ENCODE assay signal across 26 cellular contexts in the genomic region with DNA sequence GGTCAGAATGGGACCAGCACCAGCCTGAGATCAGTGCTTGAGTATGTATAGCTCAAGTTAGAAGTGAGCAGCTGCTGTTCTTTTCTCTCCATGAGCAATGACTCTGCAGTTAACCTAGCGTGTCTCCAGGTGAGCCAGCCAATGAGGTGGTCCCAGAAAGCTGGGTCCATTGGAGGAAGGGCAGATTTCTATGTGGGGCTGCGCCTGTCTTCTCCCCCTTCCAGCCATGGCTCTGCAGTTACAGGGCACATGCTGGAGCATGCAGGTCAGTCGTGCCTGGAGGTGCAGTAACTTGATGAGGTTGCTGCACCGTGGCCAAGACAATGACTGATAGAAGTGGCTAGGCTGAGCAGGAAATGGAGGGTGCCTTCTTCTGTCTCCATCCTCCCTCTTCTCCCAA. TPM values are rescaled to one million over a fixed set of nuclear protein-coding genes. Genes with fewer than 3 reads are reported as not detected.
DNase-seq lines count a peak whose midpoint lies in the region; ATAC-seq and TF ChIP-seq lines count a peak whose summit lies in the region.
"Had no signal": no experiment of that assay in that cellular context is flagged by ENCODE, and none has a peak within 500 bp of the region (broad histone marks: within the 10 kb centered on the region; RNA-seq: fewer than 3 reads in every experiment).

No MANE protein-coding gene starts in this region.

- H3K27me3 Mint-ChIP-seq in activated CD4-positive, alpha-beta memory T cell treated with anti-CD3 and anti-CD28 coated beads, Interleukin-2, amount 10 ng/mL, durations not matched to agents 7 days and 5 days, result peaks cover 10% of the 10 kb centered on the region
- H3K27me3 Mint-ChIP-seq in activated CD4-positive, alpha-beta memory T cell treated with anti-CD3 and anti-CD28 coated beads for 36 hours, result peaks cover 17% of the 10 kb centered on the region
- H3K27me3 Mint-ChIP-seq in type B pancreatic cell, result peaks cover 68% of the 10 kb centered on the region
- peaks cover 8% of the 10 kb centered on the region for H3K27me3 Mint-ChIP-seq in activated T-cell treated with anti-CD3 and anti-CD28 coated beads, Interleukin-2, amount 50 U/mL, for 4 hours (ENCODE audit: low read depth)
- H3K27me3 Mint-ChIP-seq in endothelial cell (ENCODE audit: unreplicated experiment), result peaks cover 4% of the 10 kb centered on the region

- no peak for TF ChIP-seq CTCF in epithelial cell of esophagus (IDR thresholded peaks at IDR 0.05; ENCODE audit: insufficient read depth, low read depth, low read length, missing control alignments)
- TF ChIP-seq CTCF in type B pancreatic cell (conservative IDR thresholded peaks at IDR 0.05), result no peak
- TF ChIP-seq CTCF in endothelial cell (IDR thresholded peaks at IDR 0.05; ENCODE audit: unreplicated experiment), result no peak

- CTCF ChIA-PET in activated CD4-positive, alpha-beta memory T cell treated with anti-CD3 and anti-CD28 coated beads, Interleukin-2, amount 10 ng/mL, durations not matched to agents 7 days and 5 days (lab: Charles Lee), result no interaction called here
- CTCF ChIA-PET in activated CD4-positive, alpha-beta memory T cell treated with anti-CD3 and anti-CD28 coated beads for 36 hours (lab: Charles Lee), result interaction anchor here (1.2 kb wide), 1 partner anchor 42 kb away, joined by 7 read pairs; no protein-coding TSS in a partner anchor

- H3K27ac Mint-ChIP-seq in activated CD4-positive, alpha-beta memory T cell treated with anti-CD3 and anti-CD28 coated beads, Interleukin-2, amount 10 ng/mL, durations not matched to agents 7 days and 5 days, result no peak overlapping the region
- no peak overlapping the region for H3K27ac Mint-ChIP-seq in activated CD4-positive, alpha-beta memory T cell treated with anti-CD3 and anti-CD28 coated beads for 36 hours
- H3K27ac Mint-ChIP-seq in type B pancreatic cell (no peak overlapping the region), endothelial cell (ENCODE audit: unreplicated experiment) (no peak overlapping the region)
- H3K27ac Mint-ChIP-seq: CD14-positive monocyte, GM23338 had no signal

- H3K36me3 Mint-ChIP-seq in activated CD4-positive, alpha-beta memory T cell treated with anti-CD3 and anti-CD28 coated beads, Interleukin-2, amount 10 ng/mL, durations not matched to agents 7 days and 5 days (ENCODE audit: low read depth), result no peaks in the 10 kb centered on the region
- H3K36me3 Mint-ChIP-seq in activated CD4-positive, alpha-beta memory T cell treated with anti-CD3 and anti-CD28 coated beads for 36 hours, result no peaks in the 10 kb centered on the region
- H3K36me3 Mint-ChIP-seq in type B pancreatic cell (no peaks in the 10 kb centered on the region), endothelial cell (ENCODE audit: low read depth, unreplicated experiment) (no peaks in the 10 kb centered on the region)
- H3K36me3 Mint-ChIP-seq in activated T-cell treated with anti-CD3 and anti-CD28 coated beads, Interleukin-2, amount 50 U/mL, for 4 hours (ENCODE audit: insufficient read depth), result no peaks in the 10 kb centered on the region
- H3K36me3 Mint-ChIP-seq: CD14-positive monocyte had no signal

- DNase-seq in activated CD4-positive, alpha-beta memory T cell treated with anti-CD3 and anti-CD28 coated beads, Interleukin-2, amount 10 ng/mL, durations not matched to agents 7 days and 5 days, result peak; percentile 5
- DNase-seq in activated CD4-positive, alpha-beta memory T cell treated with anti-CD3 and anti-CD28 coated beads for 36 hours, result no peak
- DNase-seq in epithelial cell of esophagus (ENCODE audit: low read depth) (peak; percentile 53), islet precursor cell (peak; percentile 26), type B pancreatic cell (ENCODE audit: extremely low spot score, unreplicated experiment) (peak; percentile 36), endothelial cell (ENCODE audit: low spot score) (no peak)
- DNase-seq in activated T-cell treated with anti-CD3 and anti-CD28 coated beads, Interleukin-2, amount 50 U/mL, for 4 hours, result no peak
- DNase-seq: 8988T, ACHN, BE2C, KBM-7, MM.1S, NCI-H1417, NCI-H1694, NCI-H2029 treated with DMSO at 0.1 percent for 48 hours, NCI-H226, NCI-H510A, NCI-H69, RPMI8226, SHP77 had no signal

- ATAC-seq in activated T-cell treated with anti-CD3 and anti-CD28 coated beads, Interleukin-2, amount 50 U/mL, for 4 hours, result no peak
- no peak for ATAC-seq in HG02970 (IDR thresholded peaks at IDR 0.05; ENCODE audit: low FRiP score, unreplicated experiment)
- ATAC-seq: GM23338 had no signal

- H3K4me1 Mint-ChIP-seq in activated CD4-positive, alpha-beta memory T cell treated with anti-CD3 and anti-CD28 coated beads, Interleukin-2, amount 10 ng/mL, durations not matched to agents 7 days and 5 days, result no peaks in the 10 kb centered on the region
- no peaks in the 10 kb centered on the region for H3K4me1 Mint-ChIP-seq in activated CD4-positive, alpha-beta memory T cell treated with anti-CD3 and anti-CD28 coated beads for 36 hours (ENCODE audit: low read depth)
- peaks cover 9% of the 10 kb centered on the region for H3K4me1 Mint-ChIP-seq in type B pancreatic cell (ENCODE audit: unreplicated experiment)
- no peaks in the 10 kb centered on the region for H3K4me1 Mint-ChIP-seq in activated T-cell treated with anti-CD3 and anti-CD28 coated beads, Interleukin-2, amount 50 U/mL, for 4 hours (ENCODE audit: low read depth)
- no peaks in the 10 kb centered on the region for H3K4me1 Mint-ChIP-seq in endothelial cell (ENCODE audit: unreplicated experiment)
- H3K4me1 Mint-ChIP-seq: CD14-positive monocyte had no signal

- H3K4me3 Mint-ChIP-seq in activated CD4-positive, alpha-beta memory T cell treated with anti-CD3 and anti-CD28 coated beads, Interleukin-2, amount 10 ng/mL, durations not matched to agents 7 days and 5 days, result no peak overlapping the region
- H3K4me3 Mint-ChIP-seq in activated CD4-positive, alpha-beta memory T cell treated with anti-CD3 and anti-CD28 coated beads for 36 hours, result no peak overlapping the region
- H3K4me3 Mint-ChIP-seq in type B pancreatic cell (no peak overlapping the region), endothelial cell (ENCODE audit: unreplicated experiment) (no peak overlapping the region)
- no peak overlapping the region for H3K4me3 Mint-ChIP-seq in activated T-cell treated with anti-CD3 and anti-CD28 coated beads, Interleukin-2, amount 50 U/mL, for 4 hours
- H3K4me3 Mint-ChIP-seq: CD14-positive monocyte, GM23338 had no signal

- no peaks in the 10 kb centered on the region for H3K9me3 Mint-ChIP-seq in activated CD4-positive, alpha-beta memory T cell treated with anti-CD3 and anti-CD28 coated beads, Interleukin-2, amount 10 ng/mL, durations not matched to agents 7 days and 5 days
- no peaks in the 10 kb centered on the region for H3K9me3 Mint-ChIP-seq in activated CD4-positive, alpha-beta memory T cell treated with anti-CD3 and anti-CD28 coated beads for 36 hours
- H3K9me3 Mint-ChIP-seq in type B pancreatic cell (no peaks in the 10 kb centered on the region), endothelial cell (ENCODE audit: unreplicated experiment) (no peaks in the 10 kb centered on the region)
- no peaks in the 10 kb centered on the region for H3K9me3 Mint-ChIP-seq in activated T-cell treated with anti-CD3 and anti-CD28 coated beads, Interleukin-2, amount 50 U/mL, for 4 hours
- H3K9me3 Mint-ChIP-seq: CD14-positive monocyte, GM23338 had no signal

- no peak overlapping the region for H3K4me3 ChIP-seq in epithelial cell of esophagus (ENCODE audit: low read length)
- H3K4me3 ChIP-seq: GM23338, HAP-1 had no signal

- POLR2A ChIA-PET in activated CD4-positive, alpha-beta memory T cell treated with anti-CD3 and anti-CD28 coated beads, Interleukin-2, amount 10 ng/mL, durations not matched to agents 7 days and 5 days (lab: Charles Lee), result no interaction called here
- POLR2A ChIA-PET in activated CD4-positive, alpha-beta memory T cell treated with anti-CD3 and anti-CD28 coated beads for 36 hours (lab: Charles Lee), result no interaction called here

- intact Hi-C loops in activated CD4-positive, alpha-beta memory T cell treated with anti-CD3 and anti-CD28 coated beads for 36 hours (cut with micrococcal nuclease), result no loop called here

RNA-seq across cellular contexts. Expression of a gene that starts 29.6 kb away (rescaled TPM):
- total RNA-seq in activated CD4-positive, alpha-beta memory T cell treated with anti-CD3 and anti-CD28 coated beads, Interleukin-2, amount 10 ng/mL, durations not matched to agents 7 days and 5 days, result not detected
- not detected for total RNA-seq in activated CD4-positive, alpha-beta memory T cell treated with anti-CD3 and anti-CD28 coated beads for 36 hours
- total RNA-seq in type B pancreatic cell (ENCODE audit: low replicate concordance) (70.3 and 125 TPM in 2 replicates), endothelial cell (ENCODE audit: unreplicated experiment) (0.13 TPM)
- not detected for total RNA-seq in activated T-cell treated with anti-CD3 and anti-CD28 coated beads, Interleukin-2, amount 50 U/mL, for 4 hours
- total RNA-seq: Calu3, GM23338, SK-MEL-5 had no signal

Comparison
In these comparisons a context has a peak if more than half of its experiments do, and no peak if none do; other contexts are left out.
1. DNase-seq: peak in activated CD4-positive, alpha-beta memory T cell treated with anti-CD3 and anti-CD28 coated beads, Interleukin-2, amount 10 ng/mL, durations not matched to agents 7 days and 5 days (single experiment), epithelial cell of esophagus (single experiment), islet precursor cell (single experiment) and type B pancreatic cell (single experiment); none in activated CD4-positive, alpha-beta memory T cell treated with anti-CD3 and anti-CD28 coated beads for 36 hours (single experiment), activated T-cell treated with anti-CD3 and anti-CD28 coated beads, Interleukin-2, amount 50 U/mL, for 4 hours (single experiment) and endothelial cell (single experiment).
2. RNA of a gene that starts 29.6 kb away (total RNA-seq): 70.3 to 125 TPM in type B pancreatic cell; 0.13 TPM in endothelial cell (single experiment), not detected in activated CD4-positive, alpha-beta memory T cell treated with anti-CD3 and anti-CD28 coated beads, Interleukin-2, amount 10 ng/mL, durations not matched to agents 7 days and 5 days, not detected in activated CD4-positive, alpha-beta memory T cell treated with anti-CD3 and anti-CD28 coated beads for 36 hours and not detected in activated T-cell treated with anti-CD3 and anti-CD28 coated beads, Interleukin-2, amount 50 U/mL, for 4 hours; every median in the first group is over 10 times any median in the second.